Comparison of ENCODE assay signal across 19 cellular contexts in the genomic region with DNA sequence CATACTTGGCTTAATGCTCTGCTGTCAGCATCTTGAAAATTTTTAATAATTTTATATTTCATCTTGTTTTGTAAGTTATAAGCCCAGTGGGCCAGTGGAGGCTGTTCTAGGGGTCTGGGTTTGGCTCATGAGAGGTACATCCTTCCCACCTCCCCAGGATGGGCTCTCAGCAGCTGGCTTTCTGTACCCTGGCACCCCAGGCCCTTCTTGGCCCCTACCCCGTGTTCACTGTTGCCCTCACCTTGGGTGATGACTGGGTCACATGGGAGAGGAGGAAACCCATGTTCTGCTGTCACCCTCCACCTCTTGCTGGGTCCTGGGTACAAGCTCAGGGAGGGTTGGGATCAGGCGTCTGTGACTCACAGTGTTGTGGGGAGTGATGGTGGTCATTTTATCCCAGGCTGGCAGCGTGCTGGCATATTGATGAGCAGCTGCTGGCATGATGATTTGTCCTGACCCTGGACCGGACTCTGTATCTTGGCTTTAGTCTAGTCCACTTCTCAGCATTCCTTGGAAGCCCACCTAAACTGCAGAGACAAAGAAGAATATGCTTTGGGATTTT. TPM values are rescaled to one million over a fixed set of nuclear protein-coding genes. Genes with fewer than 3 reads are reported as not detected.
"Had no signal": no experiment of that assay in that cellular context is flagged by ENCODE, and none has a peak within 500 bp of the region (broad histone marks: within the 10 kb centered on the region; RNA-seq: fewer than 3 reads in every experiment).

No MANE protein-coding gene starts in this region.

- H3K36me3 ChIP-seq: brain microvascular endothelial cell, esophagus squamous epithelium, thyroid gland, uterus had no signal

- H3K27ac Mint-ChIP-seq: activated CD4-positive, alpha-beta T cell treated with anti-CD3 and anti-CD28 coated beads, Interleukin-2, amount 10 ng/mL, durations not matched to agents 7 days and 5 days; activated naive CD4-positive, alpha-beta T cell treated with anti-CD3 and anti-CD28 coated beads for 36 hours; activated T-helper 17 cell treated with anti-CD3 and anti-CD28 coated beads, Interleukin-2, amount 50 U/mL, for 72 hours had no signal

- H3K27me3 ChIP-seq: brain microvascular endothelial cell, esophagus squamous epithelium, thyroid gland, uterus had no signal

- H3K4me3 Mint-ChIP-seq: activated CD4-positive, alpha-beta T cell treated with anti-CD3 and anti-CD28 coated beads, Interleukin-2, amount 10 ng/mL, durations not matched to agents 7 days and 5 days; activated T-helper 17 cell treated with anti-CD3 and anti-CD28 coated beads, Interleukin-2, amount 50 U/mL, for 72 hours; central memory CD8-positive, alpha-beta T cell had no signal

- ATAC-seq: activated T-helper 17 cell treated with anti-CD3 and anti-CD28 coated beads, Interleukin-2, amount 50 U/mL, for 72 hours; left lobe of liver had no signal

- H3K27ac ChIP-seq: brain microvascular endothelial cell, esophagus squamous epithelium, uterus had no signal

- H3K9me3 Mint-ChIP-seq: activated CD4-positive, alpha-beta T cell treated with anti-CD3 and anti-CD28 coated beads, Interleukin-2, amount 10 ng/mL, durations not matched to agents 7 days and 5 days; activated naive CD4-positive, alpha-beta T cell treated with anti-CD3 and anti-CD28 coated beads for 36 hours; activated T-helper 17 cell treated with anti-CD3 and anti-CD28 coated beads, Interleukin-2, amount 50 U/mL, for 72 hours; central memory CD8-positive, alpha-beta T cell; natural killer cell had no signal

- H3K4me3 ChIP-seq: esophagus squamous epithelium, thyroid gland, uterus had no signal

- H3K36me3 Mint-ChIP-seq: natural killer cell had no signal

- FAIRE-seq: keratinocyte had no signal

- H3K4me1 ChIP-seq: esophagus squamous epithelium, uterus had no signal

- H3K27me3 Mint-ChIP-seq: activated CD4-positive, alpha-beta T cell treated with anti-CD3 and anti-CD28 coated beads, Interleukin-2, amount 10 ng/mL, durations not matched to agents 7 days and 5 days; activated T-helper 17 cell treated with anti-CD3 and anti-CD28 coated beads, Interleukin-2, amount 50 U/mL, for 72 hours had no signal

- H3K9me3 ChIP-seq: esophagus squamous epithelium, thyroid gland, uterus had no signal

- DNase-seq: activated CD4-positive, alpha-beta T cell treated with anti-CD3 and anti-CD28 coated beads, Interleukin-2, amount 10 ng/mL, durations not matched to agents 7 days and 5 days; activated CD4-positive, CD25-positive, alpha-beta regulatory T cell; activated naive CD4-positive, alpha-beta T cell treated with anti-CD3 and anti-CD28 coated beads for 36 hours; amygdala; brain microvascular endothelial cell; cortex of kidney; effector CD4-positive, alpha-beta T cell; esophagus squamous epithelium; hippocampal formation; natural killer cell; posterior cingulate gyrus; right cardiac atrium; uterus had no signal

RNA-seq across cellular contexts. Expression of gene SLC16A10, which starts 34.6 kb away (rescaled TPM):
- total RNA-seq: fibroblast of villous mesenchyme had no signal
- polyA plus RNA-seq: keratinocyte had no signal
